1 cellular context compared by ENCODE assay signal in the genomic region with DNA sequence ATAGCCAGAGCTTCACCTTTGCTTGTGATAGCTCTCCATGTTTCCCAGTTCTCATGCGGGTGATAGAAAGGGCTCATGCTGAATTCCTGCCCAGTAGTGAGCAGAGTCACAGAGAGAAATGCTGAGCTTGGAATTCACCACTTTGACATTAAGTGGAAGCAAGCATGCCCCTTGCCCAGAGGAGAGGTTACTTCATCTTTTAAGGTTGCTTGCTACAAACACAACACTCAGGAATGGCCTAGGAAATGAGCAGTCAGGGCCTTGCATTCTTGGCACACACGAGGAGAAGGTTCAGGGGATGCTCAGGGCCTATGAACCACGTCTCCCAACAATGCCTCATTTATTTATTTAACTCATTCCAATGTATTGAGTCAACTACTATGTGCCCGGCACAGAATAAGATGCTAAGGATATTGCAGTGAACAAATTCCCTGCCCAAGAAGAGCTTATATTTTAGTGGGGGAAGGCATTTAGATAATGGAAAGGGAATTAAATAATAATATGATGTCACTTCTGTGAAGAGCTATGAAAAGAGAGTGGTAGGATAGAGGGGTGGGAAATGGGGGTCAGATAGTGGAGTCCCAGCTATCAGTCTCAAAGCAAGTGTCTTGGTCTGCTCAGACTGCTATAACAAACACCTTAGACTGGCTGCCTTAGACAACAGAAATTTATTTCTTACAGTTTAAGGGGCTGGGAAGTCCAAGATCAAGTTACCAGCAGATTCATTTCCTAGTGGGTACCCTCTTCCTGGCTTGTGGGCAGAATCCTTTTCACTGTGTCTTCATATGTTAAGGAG.
TF ChIP-seq lines count a peak whose summit lies in the region.

No MANE protein-coding gene starts in this region.

TF ChIP-seq in SK-N-SH, 30 proteins besides CTCF, POLR2A, EP300 and RAD21 (continued from another document):
- TF ChIP-seq EZH2phosphoT487 (IDR thresholded peaks at IDR 0.05; ENCODE audit: borderline replicate concordance, low read depth): no peak
- TF ChIP-seq SIN3A (IDR thresholded peaks at IDR 0.05; ENCODE audit: borderline replicate concordance, low read depth, low read length): no peak
- TF ChIP-seq, protein P1, sequence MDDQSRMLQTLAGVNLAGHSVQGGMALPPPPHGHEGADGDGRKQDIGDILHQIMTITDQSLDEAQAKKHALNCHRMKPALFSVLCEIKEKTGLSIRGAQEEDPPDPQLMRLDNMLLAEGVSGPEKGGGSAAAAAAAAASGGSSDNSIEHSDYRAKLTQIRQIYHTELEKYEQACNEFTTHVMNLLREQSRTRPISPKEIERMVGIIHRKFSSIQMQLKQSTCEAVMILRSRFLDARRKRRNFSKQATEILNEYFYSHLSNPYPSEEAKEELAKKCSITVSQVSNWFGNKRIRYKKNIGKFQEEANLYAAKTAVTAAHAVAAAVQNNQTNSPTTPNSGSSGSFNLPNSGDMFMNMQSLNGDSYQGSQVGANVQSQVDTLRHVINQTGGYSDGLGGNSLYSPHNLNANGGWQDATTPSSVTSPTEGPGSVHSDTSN (IDR thresholded peaks at IDR 0.05): peak; percentile 18; the same call in 1 of the 2 replicates
- TF ChIP-seq, protein P2, sequence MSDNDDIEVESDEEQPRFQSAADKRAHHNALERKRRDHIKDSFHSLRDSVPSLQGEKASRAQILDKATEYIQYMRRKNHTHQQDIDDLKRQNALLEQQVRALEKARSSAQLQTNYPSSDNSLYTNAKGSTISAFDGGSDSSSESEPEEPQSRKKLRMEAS (IDR thresholded peaks at IDR 0.05; ENCODE audit: low read depth): peak; percentile 77
- no peak for TF ChIP-seq NRF1 (IDR thresholded peaks at IDR 0.05; ENCODE audit: low read depth, low read length)
- TF ChIP-seq MEF2A (IDR thresholded peaks at IDR 0.05; ENCODE audit: borderline replicate concordance, low read depth): no peak
- peak; percentile 78; the same call in 1 of the 2 replicates for TF ChIP-seq NFIC (IDR thresholded peaks at IDR 0.05; ENCODE audit: borderline replicate concordance)
- TF ChIP-seq SMC3 (IDR thresholded peaks at IDR 0.05; ENCODE audit: low read depth, low read length): no peak
- TF ChIP-seq, protein P3, sequence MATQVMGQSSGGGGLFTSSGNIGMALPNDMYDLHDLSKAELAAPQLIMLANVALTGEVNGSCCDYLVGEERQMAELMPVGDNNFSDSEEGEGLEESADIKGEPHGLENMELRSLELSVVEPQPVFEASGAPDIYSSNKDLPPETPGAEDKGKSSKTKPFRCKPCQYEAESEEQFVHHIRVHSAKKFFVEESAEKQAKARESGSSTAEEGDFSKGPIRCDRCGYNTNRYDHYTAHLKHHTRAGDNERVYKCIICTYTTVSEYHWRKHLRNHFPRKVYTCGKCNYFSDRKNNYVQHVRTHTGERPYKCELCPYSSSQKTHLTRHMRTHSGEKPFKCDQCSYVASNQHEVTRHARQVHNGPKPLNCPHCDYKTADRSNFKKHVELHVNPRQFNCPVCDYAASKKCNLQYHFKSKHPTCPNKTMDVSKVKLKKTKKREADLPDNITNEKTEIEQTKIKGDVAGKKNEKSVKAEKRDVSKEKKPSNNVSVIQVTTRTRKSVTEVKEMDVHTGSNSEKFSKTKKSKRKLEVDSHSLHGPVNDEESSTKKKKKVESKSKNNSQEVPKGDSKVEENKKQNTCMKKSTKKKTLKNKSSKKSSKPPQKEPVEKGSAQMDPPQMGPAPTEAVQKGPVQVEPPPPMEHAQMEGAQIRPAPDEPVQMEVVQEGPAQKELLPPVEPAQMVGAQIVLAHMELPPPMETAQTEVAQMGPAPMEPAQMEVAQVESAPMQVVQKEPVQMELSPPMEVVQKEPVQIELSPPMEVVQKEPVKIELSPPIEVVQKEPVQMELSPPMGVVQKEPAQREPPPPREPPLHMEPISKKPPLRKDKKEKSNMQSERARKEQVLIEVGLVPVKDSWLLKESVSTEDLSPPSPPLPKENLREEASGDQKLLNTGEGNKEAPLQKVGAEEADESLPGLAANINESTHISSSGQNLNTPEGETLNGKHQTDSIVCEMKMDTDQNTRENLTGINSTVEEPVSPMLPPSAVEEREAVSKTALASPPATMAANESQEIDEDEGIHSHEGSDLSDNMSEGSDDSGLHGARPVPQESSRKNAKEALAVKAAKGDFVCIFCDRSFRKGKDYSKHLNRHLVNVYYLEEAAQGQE (IDR thresholded peaks at IDR 0.05; ENCODE audit: low read depth, low read length): no peak
- TF ChIP-seq JUND (IDR thresholded peaks at IDR 0.05): peak; percentile 84
- no peak for TF ChIP-seq POLR2AphosphoS5 (IDR thresholded peaks at IDR 0.05; ENCODE audit: low read depth, low read length)
TF ChIP-seq in SK-N-SH: peak in this region for 8.
